Comparison of ENCODE assay signal across 8 cellular contexts in the genomic region with DNA sequence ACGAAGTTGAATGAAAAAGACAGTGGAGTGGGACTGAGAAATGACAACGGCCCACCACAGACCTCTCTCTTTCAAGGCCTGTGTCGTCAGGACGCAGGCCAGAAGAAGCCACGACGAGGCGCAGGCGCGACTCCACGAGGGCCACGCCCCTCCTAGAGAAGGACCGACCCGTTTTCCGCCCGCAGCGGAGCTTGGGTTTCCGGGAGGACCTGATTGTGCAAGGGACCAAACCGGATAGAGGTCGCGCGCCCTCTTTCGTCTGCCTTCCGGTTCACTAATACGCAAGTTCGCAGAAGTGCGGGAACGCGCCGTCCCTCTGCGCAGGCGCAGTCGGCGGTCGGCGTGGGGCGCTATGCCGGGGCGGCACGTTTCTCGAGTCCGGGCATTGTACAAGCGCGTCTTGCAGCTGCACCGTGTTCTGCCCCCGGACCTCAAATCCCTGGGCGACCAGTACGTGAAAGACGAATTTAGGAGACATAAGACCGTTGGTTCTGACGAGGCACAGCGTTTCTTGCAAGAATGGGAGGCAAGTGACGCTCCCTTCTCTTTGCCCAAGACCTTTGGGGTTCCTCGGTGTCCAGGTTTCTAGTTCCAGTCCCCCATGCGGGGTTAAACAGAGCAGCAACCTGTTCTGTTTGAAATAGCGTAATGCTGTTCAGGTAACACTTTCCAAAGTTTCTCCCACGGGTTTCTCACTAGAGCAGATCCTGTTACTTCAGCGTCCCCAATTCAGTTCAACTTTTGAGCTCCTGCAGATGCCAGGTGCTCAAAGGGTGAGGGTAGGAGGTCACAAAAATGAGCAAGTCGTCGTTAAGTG.
DNase-seq lines count a peak whose midpoint lies in the region; ATAC-seq lines count a peak whose summit lies in the region.

A gene (plus strand): TSS at position 327 of the 817 bp plus-strand sequence. CDS start 26 bp downstream, at position 353.

- peak; percentile 99 for DNase-seq in COLO829 (ENCODE audit: low spot score)
- DNase-seq in HS-5 (ENCODE audit: low read depth), result peak; percentile 63
- peak; percentile 98 for DNase-seq in NK-92 treated with Interleukin-12 subunit alpha and Interleukin-12 subunit beta, amount 100 ng/mL, for 24 hours (lab: John Stamatoyannopoulos, UW)
- peak; percentile 99 for DNase-seq in activated CD8-positive, alpha-beta memory T cell treated with anti-CD3 and anti-CD28 coated beads for 24 hours
- peak; percentile 98 for DNase-seq in effector CD8-positive, alpha-beta T cell (lab: John Stamatoyannopoulos, UW)
- peak; percentile 96 for DNase-seq in medulla oblongata (ENCODE audit: extremely low spot score)
- peak; percentile 98 for DNase-seq in stimulated activated CD8-positive, alpha-beta memory T cell treated with anti-CD3 and anti-CD28 coated beads, Interleukin-12 subunit alpha, Interleukin-12 subunit beta, amount 100 ng/mL, for 1 hour (ENCODE audit: low read depth)

- peak; percentile 91 for ATAC-seq in GM19468 (IDR thresholded peaks at IDR 0.05; ENCODE audit: extremely low read depth, unreplicated experiment)

Comparison
In these comparisons a context has a peak if more than half of its experiments do, and no peak if none do; other contexts are left out.
1. Peak in every context shown above with its lines: DNase-seq and ATAC-seq.